8 cellular contexts compared by ENCODE assay signal in the genomic region with DNA sequence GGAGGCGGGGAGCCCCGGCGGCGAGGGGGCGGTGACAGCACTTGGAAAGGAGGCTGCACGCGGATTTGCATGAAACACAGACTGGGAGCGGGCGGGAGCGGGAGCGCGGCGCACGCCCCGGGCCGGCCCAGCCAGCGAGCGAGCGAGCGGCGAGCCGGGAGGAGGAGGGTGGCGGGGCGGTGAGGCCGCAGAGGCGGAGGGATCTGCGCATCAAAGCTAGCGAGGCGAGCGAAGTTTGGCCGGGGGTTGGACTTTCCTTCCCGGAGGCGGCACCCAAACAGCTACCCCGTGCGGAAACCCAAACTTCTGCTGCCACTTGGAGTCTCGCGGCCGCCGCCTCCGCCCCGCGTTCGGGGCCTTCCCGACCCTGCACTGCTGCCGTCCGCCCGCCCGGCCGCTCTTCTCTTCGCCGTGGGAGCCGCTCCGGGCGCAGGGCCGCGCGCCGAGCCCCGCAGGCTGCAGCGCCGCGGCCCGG. TPM values are rescaled to one million over a fixed set of nuclear protein-coding genes. Genes with fewer than 3 reads are reported as not detected.
DNase-seq lines count a peak whose midpoint lies in the region; ATAC-seq and TF ChIP-seq lines count a peak whose summit lies in the region.

TSS of gene SMAD3 (plus strand) at position 72 of the 475 bp plus-strand sequence. CDS start 553 bp downstream, outside the sequence.

- CTCF ChIA-PET in Panc1 (lab: Charles Lee) = interaction anchor here (0.6 to 0.8 kb wide), 2 partner anchors 33 to 119 kb away, joined by 3 read pairs; no protein-coding TSS in a partner anchor
- CTCF ChIA-PET in naive thymus-derived CD4-positive, alpha-beta T cell (lab: Charles Lee) = interaction anchor here (0.7 to 1.2 kb wide), 3 partner anchors 27 to 39 kb away, joined by 3 to 4 read pairs (median 4); no protein-coding TSS in a partner anchor

- H3K27ac ChIP-seq in Panc1 (ENCODE audit: low read length) (peak within 1 kb of the TSS; percentile 100), fibroblast of lung (ENCODE audit: insufficient read depth, low read length) (peak within 1 kb of the TSS; percentile 96)
- peak within 1 kb of the TSS; percentile 68 for H3K27ac ChIP-seq in naive thymus-derived CD4-positive, alpha-beta T cell (ENCODE audit: low read depth, low read length)

- peak; percentile 50 for ATAC-seq in GM18868 (IDR thresholded peaks at IDR 0.05; ENCODE audit: unreplicated experiment)
- peak; percentile 55 for ATAC-seq in HG03196 (IDR thresholded peaks at IDR 0.05; ENCODE audit: unreplicated experiment)
- ATAC-seq in Panc1 = peak; percentile 82
- peak; percentile 54 for ATAC-seq in activated T-helper 17 cell treated with anti-CD3 and anti-CD28 coated beads, Interleukin-2, amount 50 U/mL, for 72 hours (replicated peaks)
- peak; percentile 78 for ATAC-seq in naive thymus-derived CD4-positive, alpha-beta T cell

- peak within 1 kb of the TSS; percentile 93 to 98 for H3K4me3 ChIP-seq in Panc1 (ENCODE audit: low read depth in 2 of 2, low read length in 2 of 2)
- peak within 1 kb of the TSS; percentile 83 to 98 (median 96) for H3K4me3 ChIP-seq in fibroblast of lung (replicated peaks in 1 of 4; ENCODE audit: control extremely low read depth in 1 of 4, insufficient read depth in 1 of 4, low read depth in 3 of 4, low read length in 4 of 4)
- peak within 1 kb of the TSS; percentile 79 for H3K4me3 ChIP-seq in naive thymus-derived CD4-positive, alpha-beta T cell (ENCODE audit: low read length)

- H3K4me1 ChIP-seq in Panc1 (ENCODE audit: control insufficient read depth, insufficient read depth, low read length) (peaks cover 38% of the 10 kb centered on the region), fibroblast of lung (ENCODE audit: control insufficient read depth, extremely low read depth, insufficient read depth, low read length) (peaks cover 4% of the 10 kb centered on the region)
- H3K4me1 ChIP-seq in naive thymus-derived CD4-positive, alpha-beta T cell (ENCODE audit: control insufficient read depth in 2 of 2, insufficient read depth in 2 of 2, low read length in 2 of 2) = peaks cover 20 to 51% of the 10 kb centered on the region in 2 donors

- peaks cover 30% of the 10 kb centered on the region for H3K4me1 Mint-ChIP-seq in activated T-helper 17 cell treated with anti-CD3 and anti-CD28 coated beads, Interleukin-2, amount 50 U/mL, for 72 hours
- H3K4me1 Mint-ChIP-seq in naive thymus-derived CD4-positive, alpha-beta T cell = peaks cover 37 to 67% (median 56%) of the 10 kb centered on the region in 7 donors

- no peaks in the 10 kb centered on the region for H4K20me1 ChIP-seq in fibroblast of lung (ENCODE audit: control insufficient read depth, extremely low read depth, insufficient read depth, low read length)

- H3K36me3 ChIP-seq in Panc1 (ENCODE audit: control insufficient read depth, insufficient read depth, low read length) (peaks cover 15% of the 10 kb centered on the region), fibroblast of lung (ENCODE audit: control insufficient read depth, insufficient read depth, low read length) (peaks cover 11% of the 10 kb centered on the region)
- H3K36me3 ChIP-seq in naive thymus-derived CD4-positive, alpha-beta T cell (ENCODE audit: control insufficient read depth in 2 of 3, insufficient read depth in 3 of 3, low read length in 3 of 3) = peaks cover 0 to 3% (median 0%) of the 10 kb centered on the region in 3 experiments

- H3K27ac Mint-ChIP-seq in activated T-helper 17 cell treated with anti-CD3 and anti-CD28 coated beads, Interleukin-2, amount 50 U/mL, for 72 hours = peak within 1 kb of the TSS; percentile 97
- H3K27ac Mint-ChIP-seq in naive thymus-derived CD4-positive, alpha-beta T cell = peak within 1 kb of the TSS; percentile 53 to 96 (median 91)

- intact Hi-C loops in Panc1 (cut with micrococcal nuclease; ENCODE audit: unreplicated experiment) = loop anchor here (2.0 kb wide), 1 partner anchor 119 kb away; no protein-coding TSS in a partner anchor
- intact Hi-C loops in naive thymus-derived CD4-positive, alpha-beta T cell (cut with micrococcal nuclease) = loop anchor here (1.0 to 10.0 kb wide), 16 partner anchors 9 to 769 kb away; partner anchors contain the start of genes AAGAB (in 2 of the 2) and IQCH (in 2 of the 2)

- H3K9me3 Mint-ChIP-seq in activated T-helper 17 cell treated with anti-CD3 and anti-CD28 coated beads, Interleukin-2, amount 50 U/mL, for 72 hours = no peaks in the 10 kb centered on the region
- H3K9me3 Mint-ChIP-seq in naive thymus-derived CD4-positive, alpha-beta T cell = no peaks in the 10 kb centered on the region

- peaks cover 37% of the 10 kb centered on the region for H3K36me3 Mint-ChIP-seq in activated T-helper 17 cell treated with anti-CD3 and anti-CD28 coated beads, Interleukin-2, amount 50 U/mL, for 72 hours (ENCODE audit: low read depth)
- peaks cover 0 to 36% (median 0%) of the 10 kb centered on the region in 5 donors for H3K36me3 Mint-ChIP-seq in naive thymus-derived CD4-positive, alpha-beta T cell

- no peaks in the 10 kb centered on the region for H3K27me3 Mint-ChIP-seq in activated T-helper 17 cell treated with anti-CD3 and anti-CD28 coated beads, Interleukin-2, amount 50 U/mL, for 72 hours
- peaks cover 0 to 14% (median 0%) of the 10 kb centered on the region in 5 donors for H3K27me3 Mint-ChIP-seq in naive thymus-derived CD4-positive, alpha-beta T cell

- peak; percentile 93 for DNase-seq in AG08395 (ENCODE audit: low spot score)
- DNase-seq in Panc1 (ENCODE audit: low read depth, low spot score) = no peak
- peak; percentile 96 for DNase-seq in fibroblast of lung (ENCODE audit: low read depth in 2 of 2)
- DNase-seq in naive thymus-derived CD4-positive, alpha-beta T cell = peak; percentile 28 to 82 (median 58)
- DNase-seq in stimulated activated naive CD4-positive, alpha-beta T cell (lab: John Stamatoyannopoulos, UW) = peak; percentile 31 to 68 (median 62)

- BruUV-seq in Panc1 (replicated peaks; lab: Mats Ljungman, UMichigan) = no TSS peak

- peak within 1 kb of the TSS; percentile 96 for H3K4me2 ChIP-seq in fibroblast of lung (ENCODE audit: extremely low read depth, insufficient read depth, low read length)

- POLR2A ChIA-PET in Panc1 (lab: Charles Lee) = interaction anchor here (0.5 to 1.3 kb wide), 5 partner anchors 23 to 188 kb away, joined by 3 to 5 read pairs (median 3); no protein-coding TSS in a partner anchor
- POLR2A ChIA-PET in naive thymus-derived CD4-positive, alpha-beta T cell (lab: Charles Lee) = interaction anchor here (0.5 to 8.7 kb wide), 8 partner anchors 9 to 81 kb away, joined by 3 to 104 read pairs (median 4); no protein-coding TSS in a partner anchor

- H3K27me3 ChIP-seq in Panc1 (ENCODE audit: control insufficient read depth, insufficient read depth, low read length) (no peaks in the 10 kb centered on the region), fibroblast of lung (ENCODE audit: control insufficient read depth, insufficient read depth, low read length) (no peaks in the 10 kb centered on the region)
- no peaks in the 10 kb centered on the region for H3K27me3 ChIP-seq in naive thymus-derived CD4-positive, alpha-beta T cell (ENCODE audit: control insufficient read depth in 2 of 2, insufficient read depth in 2 of 2, low read length in 2 of 2)

- peak within 1 kb of the TSS; percentile 95 for H3K9ac ChIP-seq in fibroblast of lung (ENCODE audit: insufficient read depth, low read length)

- H2AFZ ChIP-seq in fibroblast of lung (ENCODE audit: low read length) = no peak within 1 kb of the TSS

- no peaks in the 10 kb centered on the region for H3K9me3 ChIP-seq in Panc1 (ENCODE audit: control insufficient read depth, insufficient read depth, low read depth, low read length)
- H3K9me3 ChIP-seq in fibroblast of lung (ENCODE audit: control insufficient read depth, insufficient read depth, low read depth, low read length) = no peaks in the 10 kb centered on the region
- H3K9me3 ChIP-seq in naive thymus-derived CD4-positive, alpha-beta T cell (ENCODE audit: control insufficient read depth in 2 of 3, low read length in 3 of 3) = no peaks in the 10 kb centered on the region

- peak within 1 kb of the TSS; percentile 97 for H3K4me3 Mint-ChIP-seq in activated T-helper 17 cell treated with anti-CD3 and anti-CD28 coated beads, Interleukin-2, amount 50 U/mL, for 72 hours
- peak within 1 kb of the TSS; percentile 90 to 100 (median 94) for H3K4me3 Mint-ChIP-seq in naive thymus-derived CD4-positive, alpha-beta T cell

- H3K79me2 ChIP-seq in fibroblast of lung (ENCODE audit: control insufficient read depth, insufficient read depth, low read length) = peaks cover 47% of the 10 kb centered on the region

- TF ChIP-seq CTCF in Panc1 (IDR thresholded peaks at IDR 0.05) (no peak), fibroblast of lung (conservative IDR thresholded peaks at IDR 0.05 in 1 of 2, IDR thresholded peaks at IDR 0.05 in 1 of 2; ENCODE audit: low read depth in 1 of 2, low read length in 2 of 2) (no peak)

- in situ Hi-C loops in Panc1 (cut with HindIII; ENCODE audit: low pct_unique_long_range_greater_than_20kb, low sequenced_read_pairs) = no loop called here

RNA-seq across cellular contexts. Expression of gene SMAD3, which starts in this region (rescaled TPM):
- 394 TPM for total RNA-seq in Panc1 (2021; ENCODE audit: unreplicated experiment)
- 255 TPM for polyA plus RNA-seq in Panc1 (2012; ENCODE audit: insufficient read length)
- total RNA-seq in activated T-helper 17 cell treated with anti-CD3 and anti-CD28 coated beads, Interleukin-2, amount 50 U/mL, for 72 hours = 10 to 100 TPM; 57.0 to 94.9 TPM
- 48.8 and 69.9 TPM in 2 replicates for total RNA-seq in fibroblast of lung
- polyA plus RNA-seq in fibroblast of lung = 173 and 210 TPM in 2 replicates
- polyA plus RNA-seq in fibroblast of lung (2012) = 201 and 211 TPM in 2 replicates
- 738 and 1,027 TPM in 2 replicates for polyA minus RNA-seq in fibroblast of lung (ENCODE audit: low replicate concordance)
- 100 to 1,000 TPM in 3 of 5 experiments, 10 to 100 TPM in 2; 27.4 to 142 (median 113) TPM for total RNA-seq in naive thymus-derived CD4-positive, alpha-beta T cell
- polyA plus RNA-seq in naive thymus-derived CD4-positive, alpha-beta T cell = 10 to 100 TPM in 1 of 2 donors, 1 to 10 TPM in 1; 4.0 to 11.5 TPM

Comparison
In these comparisons a context has a peak if more than half of its experiments do, and no peak if none do; other contexts are left out.
1. RNA of gene SMAD3 (polyA plus RNA-seq): 173 to 211 TPM in fibroblast of lung; 4.0 to 11.5 TPM in naive thymus-derived CD4-positive, alpha-beta T cell; every median in the first group is over 10 times any median in the second.
2. Peak in every context shown above with its lines, with median percentiles within 50 percentile points of each other: ATAC-seq, H3K27ac ChIP-seq and H3K4me3 ChIP-seq.